ENCODE assay signal across 15 cellular contexts in the genomic region with DNA sequence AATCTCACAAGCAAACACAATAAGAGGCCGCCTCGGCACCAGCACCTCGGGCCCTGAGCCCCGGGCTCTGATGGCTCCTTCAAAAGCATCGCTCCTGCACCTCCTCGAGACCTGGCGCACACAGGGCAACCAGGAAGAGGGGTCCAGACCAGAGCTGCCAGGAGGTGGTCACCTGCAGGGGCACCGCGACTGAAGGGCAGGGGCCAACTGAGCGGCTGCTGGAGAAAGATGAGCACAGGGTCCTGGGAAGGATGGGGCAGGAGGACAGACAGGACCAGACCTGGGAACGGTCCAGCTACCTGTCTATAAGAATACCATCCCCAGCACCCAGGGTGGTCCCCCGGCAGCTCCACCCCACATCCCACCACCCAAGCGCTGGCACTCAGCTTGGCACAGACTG.
"Had no signal": no experiment of that assay in that cellular context is flagged by ENCODE, and none has a peak within 500 bp of the region (broad histone marks: within the 10 kb centered on the region; RNA-seq: fewer than 3 reads in every experiment).

No MANE protein-coding gene starts in this region.

- H3K27me3 Mint-ChIP-seq: dendritic cell treated with granulocyte-macrophage colony-stimulating factor and Interleukin-4, amounts not matched to agents 40 ng/mL and 50 ng/mL, for 4 days; effector memory CD8-positive, alpha-beta T cell; naive thymus-derived CD4-positive, alpha-beta T cell had no signal

- ATAC-seq: effector memory CD8-positive, alpha-beta T cell; gastroesophageal sphincter; left lobe of liver; naive thymus-derived CD4-positive, alpha-beta T cell; psoas muscle; sciatic nerve had no signal

- H3K9me3 ChIP-seq: esophagus squamous epithelium, gastroesophageal sphincter, psoas muscle, uterus had no signal

- H3K4me3 Mint-ChIP-seq: dendritic cell treated with granulocyte-macrophage colony-stimulating factor and Interleukin-4, amounts not matched to agents 40 ng/mL and 50 ng/mL, for 4 days; effector memory CD8-positive, alpha-beta T cell; naive thymus-derived CD4-positive, alpha-beta T cell; nephron progenitor cell had no signal

- H3K9me3 Mint-ChIP-seq: dendritic cell treated with granulocyte-macrophage colony-stimulating factor and Interleukin-4, amounts not matched to agents 40 ng/mL and 50 ng/mL, for 4 days; effector memory CD8-positive, alpha-beta T cell; naive thymus-derived CD4-positive, alpha-beta T cell; nephron progenitor cell had no signal

- H3K27me3 ChIP-seq: esophagus squamous epithelium, gastroesophageal sphincter, uterus had no signal

- H3K27ac ChIP-seq: esophagus squamous epithelium, gastroesophageal sphincter, psoas muscle, uterus had no signal

- DNase-seq: effector memory CD8-positive, alpha-beta T cell; esophagus squamous epithelium; foreskin fibroblast; mesendoderm; naive thymus-derived CD4-positive, alpha-beta T cell; nephron progenitor cell; psoas muscle; retina; stimulated activated naive CD4-positive, alpha-beta T cell treated with Interleukin-2 at 50 U/mL for 16 hours; trophoblast cell; uterus had no signal

- H3K4me1 ChIP-seq: esophagus squamous epithelium, psoas muscle, uterus had no signal

- H3K4me3 ChIP-seq: esophagus squamous epithelium, gastroesophageal sphincter, psoas muscle, uterus had no signal

- H3K36me3 ChIP-seq: uterus had no signal

- H3K27ac Mint-ChIP-seq: dendritic cell treated with granulocyte-macrophage colony-stimulating factor and Interleukin-4, amounts not matched to agents 40 ng/mL and 50 ng/mL, for 4 days; naive thymus-derived CD4-positive, alpha-beta T cell; nephron progenitor cell had no signal
